ENCODE assay signal across 8 cellular contexts in genomic region chr20:63740070-63740500, GRCh38. TPM values are rescaled to one million over a fixed set of nuclear protein-coding genes. Genes with fewer than 3 reads are reported as not detected.
A peak's percentile ranks its signal among the peaks of the same experiment; 100 is the strongest.
DNase-seq lines count a peak whose midpoint lies in the region; ATAC-seq and TF ChIP-seq lines count a peak whose summit lies in the region.

No MANE protein-coding gene starts in this region.

- H3K79me2 ChIP-seq in Loucy (ENCODE audit: insufficient read depth, low read length) (peaks cover 38% of the 10 kb centered on the region), fibroblast of lung (ENCODE audit: control insufficient read depth, insufficient read depth, low read length) (peaks cover 4% of the 10 kb centered on the region)

- no peak overlapping the region for H3K27ac Mint-ChIP-seq in activated T-cell treated with anti-CD3 and anti-CD28 coated beads, Interleukin-2, amount 50 U/mL, for 24 hours
- H3K27ac Mint-ChIP-seq in naive B cell = no peak overlapping the region

- H3K4me2 ChIP-seq in Loucy (ENCODE audit: low read depth, low read length, poor library complexity, severe bottlenecking) = peak overlapping the region; percentile 73
- peak overlapping the region; percentile 90 for H3K4me2 ChIP-seq in fibroblast of lung (ENCODE audit: extremely low read depth, insufficient read depth, low read length)

- DNase-seq in activated T-cell treated with anti-CD3 and anti-CD28 coated beads for 24 hours (ENCODE audit: low read depth) (peak; percentile 28), activated T-cell treated with anti-CD3 and anti-CD28 coated beads for 4 hours (no peak), fibroblast of lung (ENCODE audit: low read depth in 2 of 2) (peak; percentile 25 to 37), naive B cell (peak; percentile 29)
- peak; percentile 69 for DNase-seq in activated T-cell treated with anti-CD3 and anti-CD28 coated beads, Interleukin-2, amount 50 U/mL, for 24 hours

- 0 out of 2 replicates have a peak, but pooled peaks cover 7% of the 10 kb centered on the region for H3F3A ChIP-seq in Loucy (ENCODE audit: low read depth)

- peaks cover 32% of the 10 kb centered on the region for H4K20me1 ChIP-seq in Loucy (ENCODE audit: insufficient read depth, low read length, poor library complexity, severe bottlenecking)
- no peaks in the 10 kb centered on the region for H4K20me1 ChIP-seq in fibroblast of lung (ENCODE audit: control insufficient read depth, extremely low read depth, insufficient read depth, low read length)

- H3K4me1 ChIP-seq in Loucy (ENCODE audit: insufficient read depth, low read length, poor library complexity, severe bottlenecking) (peaks cover 38% of the 10 kb centered on the region), fibroblast of lung (ENCODE audit: control insufficient read depth, extremely low read depth, insufficient read depth, low read length) (peaks cover 8% of the 10 kb centered on the region)

- H3K27me3 Mint-ChIP-seq in activated T-cell treated with anti-CD3 and anti-CD28 coated beads, Interleukin-2, amount 50 U/mL, for 24 hours = no peaks in the 10 kb centered on the region
- H3K27me3 Mint-ChIP-seq in naive B cell = no peaks in the 10 kb centered on the region

- H2AFZ ChIP-seq in Loucy (ENCODE audit: low read length) (peak overlapping the region; percentile 30; the same call in 1 of the 2 replicates), fibroblast of lung (ENCODE audit: low read length) (no peak overlapping the region)

- H3K27ac ChIP-seq in fibroblast of lung (ENCODE audit: insufficient read depth, low read length) = peak overlapping the region; percentile 72

- H3K4me1 Mint-ChIP-seq in activated T-cell treated with anti-CD3 and anti-CD28 coated beads, Interleukin-2, amount 50 U/mL, for 24 hours (ENCODE audit: low read depth) = peaks cover 25% of the 10 kb centered on the region
- peaks cover 8 to 29% (median 14%) of the 10 kb centered on the region in 3 donors for H3K4me1 Mint-ChIP-seq in naive B cell

- H3K36me3 Mint-ChIP-seq in activated T-cell treated with anti-CD3 and anti-CD28 coated beads, Interleukin-2, amount 50 U/mL, for 24 hours (ENCODE audit: low read depth) = peaks cover 24% of the 10 kb centered on the region
- H3K36me3 Mint-ChIP-seq in naive B cell = no peaks in the 10 kb centered on the region

- H3K4me3 Mint-ChIP-seq in activated T-cell treated with anti-CD3 and anti-CD28 coated beads, Interleukin-2, amount 50 U/mL, for 24 hours = no peak overlapping the region
- peak overlapping the region in 1 of 8 donors; percentile 58 for H3K4me3 Mint-ChIP-seq in naive B cell

- no peaks in the 10 kb centered on the region for H3K27me3 ChIP-seq in Loucy (ENCODE audit: insufficient read depth, low read length, poor library complexity, severe bottlenecking)
- no peaks in the 10 kb centered on the region for H3K27me3 ChIP-seq in fibroblast of lung (ENCODE audit: control insufficient read depth, insufficient read depth, low read length)

- H3K9me2 ChIP-seq in Loucy (replicated peaks; ENCODE audit: low read depth, low read length) = no peaks in the 10 kb centered on the region

- ATAC-seq in naive B cell (ENCODE audit: low read depth in 2 of 2) (peak; percentile 3 to 4), HG03025 (IDR thresholded peaks at IDR 0.05; ENCODE audit: low FRiP score, unreplicated experiment) (no peak), GM21717 (IDR thresholded peaks at IDR 0.05; ENCODE audit: unreplicated experiment) (no peak)

- peak overlapping the region; percentile 92 for H3K9ac ChIP-seq in Loucy (ENCODE audit: low read depth, low read length, poor library complexity, severe bottlenecking)
- H3K9ac ChIP-seq in fibroblast of lung (ENCODE audit: insufficient read depth, low read length) = peak overlapping the region; percentile 75

- H3K9me3 ChIP-seq in Loucy (ENCODE audit: insufficient read depth, low read depth, low read length) = no peaks in the 10 kb centered on the region
- H3K9me3 ChIP-seq in fibroblast of lung (ENCODE audit: control insufficient read depth, insufficient read depth, low read depth, low read length) = no peaks in the 10 kb centered on the region

- H3K36me3 ChIP-seq in Loucy (ENCODE audit: insufficient read depth, low read length) (peaks cover 18% of the 10 kb centered on the region; the same call in 1 of the 2 replicates), fibroblast of lung (ENCODE audit: control insufficient read depth, insufficient read depth, low read length) (peaks cover 22% of the 10 kb centered on the region)

- H3K4me3 ChIP-seq in Loucy (ENCODE audit: low read length, poor library complexity, severe bottlenecking) = peak overlapping the region; percentile 88
- H3K4me3 ChIP-seq in fibroblast of lung (replicated peaks in 1 of 4; ENCODE audit: control extremely low read depth in 1 of 4, insufficient read depth in 1 of 4, low read depth in 3 of 4, low read length in 4 of 4) = peak overlapping the region in 3 of 4 experiments; percentile 65 to 74 (median 66)

- no peaks in the 10 kb centered on the region for H3K9me3 Mint-ChIP-seq in activated T-cell treated with anti-CD3 and anti-CD28 coated beads, Interleukin-2, amount 50 U/mL, for 24 hours
- no peaks in the 10 kb centered on the region for H3K9me3 Mint-ChIP-seq in naive B cell

- no peak for TF ChIP-seq CTCF in Loucy (conservative IDR thresholded peaks at IDR 0.05; ENCODE audit: low read length)
- no peak for TF ChIP-seq CTCF in fibroblast of lung (conservative IDR thresholded peaks at IDR 0.05 in 1 of 2, IDR thresholded peaks at IDR 0.05 in 1 of 2; ENCODE audit: low read depth in 1 of 2, low read length in 2 of 2)

RNA-seq across cellular contexts. Expression of gene SLC2A4RG, which starts 0.5 kb away (rescaled TPM):
- 18.2 and 30.6 TPM in 2 replicates for total RNA-seq in fibroblast of lung
- polyA plus RNA-seq in fibroblast of lung = 17.5 and 27.1 TPM in 2 replicates
- 57.0 and 93.2 TPM in 2 replicates for polyA plus RNA-seq in fibroblast of lung (2012)
- polyA minus RNA-seq in fibroblast of lung (ENCODE audit: low replicate concordance) = 17.2 and 17.6 TPM in 2 replicates
- 1 to 10 TPM in 3 of 6 donors, under 1 TPM in 2, not detected in 1; 0.36 to 1.4 (median 1.3) TPM for polyA plus RNA-seq in naive B cell (ENCODE audit: low read depth in 6 of 6)

RNA-seq across cellular contexts. Expression of gene LIME1, which starts 3.6 kb away (rescaled TPM):
- total RNA-seq in fibroblast of lung = 1.5 and 3.5 TPM in 2 replicates
- polyA plus RNA-seq in fibroblast of lung (0.68 and 0.90 TPM in 2 replicates), naive B cell (ENCODE audit: low read depth in 6 of 6) (10 to 100 TPM in 1 of 6 donors, 1 to 10 TPM in 5; 4.9 to 19.0 (median 8.8) TPM)
- polyA plus RNA-seq in fibroblast of lung (2012) = 2.1 and 2.3 TPM in 2 replicates
- polyA minus RNA-seq in fibroblast of lung (ENCODE audit: low replicate concordance) = 0.41 TPM in 1 of 2 replicates, not detected in the other

RNA-seq across cellular contexts. Expression of gene ZGPAT, which starts 32.2 kb away (rescaled TPM):
- total RNA-seq in fibroblast of lung = 10.7 and 11.0 TPM in 2 replicates
- polyA plus RNA-seq in fibroblast of lung = 7.6 and 8.7 TPM in 2 replicates
- 13.8 and 19.0 TPM in 2 replicates for polyA plus RNA-seq in fibroblast of lung (2012)
- polyA minus RNA-seq in fibroblast of lung (ENCODE audit: low replicate concordance) = 13.9 and 14.4 TPM in 2 replicates
- 10 to 100 TPM; 25.5 to 58.2 (median 28.1) TPM for polyA plus RNA-seq in naive B cell (ENCODE audit: low read depth in 6 of 6)

RNA-seq across cellular contexts. Expression of gene ARFRP1, which starts 32.3 kb away (rescaled TPM):
- total RNA-seq in fibroblast of lung = 24.7 and 35.0 TPM in 2 replicates
- polyA plus RNA-seq in fibroblast of lung = 32.2 and 34.6 TPM in 2 replicates
- polyA plus RNA-seq in fibroblast of lung (2012) = 36.3 and 40.1 TPM in 2 replicates
- polyA minus RNA-seq in fibroblast of lung (ENCODE audit: low replicate concordance) = 10.0 and 12.5 TPM in 2 replicates
- polyA plus RNA-seq in naive B cell (ENCODE audit: low read depth in 6 of 6) = 10 to 100 TPM; 35.6 to 62.9 (median 45.8) TPM

RNA-seq across cellular contexts. Expression of gene TNFRSF6B, which starts 43.6 kb away (rescaled TPM):
- 6.7 and 35.2 TPM in 2 replicates for total RNA-seq in fibroblast of lung
- polyA plus RNA-seq in fibroblast of lung = 3.8 and 5.7 TPM in 2 replicates
- polyA plus RNA-seq in fibroblast of lung (2012) = 4.9 and 14.5 TPM in 2 replicates
- 1.9 and 2.9 TPM in 2 replicates for polyA minus RNA-seq in fibroblast of lung (ENCODE audit: low replicate concordance)
- polyA plus RNA-seq in naive B cell (ENCODE audit: low read depth in 6 of 6) = not detected

Comparison
In these comparisons a context has a peak if more than half of its experiments do, and no peak if none do; other contexts are left out.
1. ATAC-seq: peak in naive B cell (2 of 2); none in HG03025 (single experiment) and GM21717 (single experiment).